In the genomic region with DNA sequence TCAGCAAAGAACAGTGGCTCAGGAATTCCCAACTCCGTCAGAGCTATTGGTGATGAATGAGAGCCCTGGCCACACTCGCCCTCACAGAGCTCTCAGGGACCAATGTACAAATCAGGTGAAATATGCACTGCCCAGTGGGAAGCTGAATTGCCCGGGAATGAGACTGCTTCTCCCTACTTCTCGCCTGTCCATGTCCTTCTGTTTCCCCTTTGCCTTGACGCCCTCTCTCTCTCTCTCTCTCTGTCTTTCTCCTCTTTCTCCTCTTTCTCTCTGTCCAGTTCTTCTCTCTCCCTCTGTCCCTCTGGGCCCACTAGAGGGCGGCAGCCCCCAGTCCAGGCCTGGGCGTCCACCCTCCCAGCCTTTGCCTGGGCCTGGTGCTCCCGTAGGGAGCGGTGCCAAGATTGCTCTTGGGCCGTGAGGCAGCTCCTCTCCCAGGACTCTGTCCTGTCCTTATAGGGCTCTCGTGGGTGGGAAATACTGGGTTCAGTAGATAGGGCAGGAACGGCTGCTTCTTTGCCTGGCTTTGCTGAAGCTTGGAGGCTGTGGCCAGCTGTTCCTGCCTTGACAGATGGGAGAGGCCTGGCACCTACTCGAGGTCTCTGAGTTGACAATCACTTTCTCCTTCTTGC, we compare ENCODE assay signal across 8 cellular contexts. TPM values are rescaled to one million over a fixed set of nuclear protein-coding genes. Genes with fewer than 3 reads are reported as not detected.
DNase-seq lines count a peak whose midpoint lies in the region; ATAC-seq and TF ChIP-seq lines count a peak whose summit lies in the region.

No MANE protein-coding gene starts in this region.

- 16 to 20% methylated on average over 13 of the region's 13 CpGs for WGBS in heart right ventricle, 2 donors

- ATAC-seq in heart right ventricle (peak; percentile 92 to 99 (median 96)), HG02840 (IDR thresholded peaks at IDR 0.05; ENCODE audit: low FRiP score, unreplicated experiment) (no peak), HG03520 (IDR thresholded peaks at IDR 0.05; ENCODE audit: unreplicated experiment) (no peak), HG02798 (IDR thresholded peaks at IDR 0.05; ENCODE audit: poor library complexity, unreplicated experiment) (no peak)

- peak overlapping the region; percentile 33 for H3K9ac ChIP-seq in adipocyte (ENCODE audit: low read length)

- no peaks in the 10 kb centered on the region for H3K27me3 ChIP-seq in MG63
- no peaks in the 10 kb centered on the region for H3K27me3 ChIP-seq in adipocyte (replicated peaks; ENCODE audit: control insufficient read depth, insufficient read depth, low read length)
- H3K27me3 ChIP-seq in heart right ventricle: no peaks in the 10 kb centered on the region

- intact Hi-C loops in heart right ventricle (cut with DNase I) (loop anchor here in 2 of 10 donors (2.0 to 5.0 kb wide), 3 partner anchors 32 to 263 kb away; no protein-coding TSS in a partner anchor), posterior vena cava (cut with DNase I) (no loop called here)

- DNase-seq in ELR (ENCODE audit: low read depth) (peak; percentile 85), MG63 (peak; percentile 82), adipocyte (ENCODE audit: low read depth) (peak; percentile 93), heart right ventricle (peak; percentile 85 to 87), posterior vena cava (ENCODE audit: low spot score) (peak; percentile 94)

- H3K27ac ChIP-seq in heart right ventricle: peak overlapping the region in 6 of 10 donors; percentile 31 to 58 (median 52)

- H3K4me3 ChIP-seq in MG63 (no peak overlapping the region), adipocyte (ENCODE audit: low read length) (no peak overlapping the region), heart right ventricle (no peak overlapping the region)

- H3K4me1 ChIP-seq in adipocyte (ENCODE audit: control insufficient read depth, insufficient read depth, low read length) (peaks cover 20% of the 10 kb centered on the region), heart right ventricle (peaks cover 3 to 29% (median 16%) of the 10 kb centered on the region in 9 donors)

- H3K9me3 ChIP-seq in MG63: no peaks in the 10 kb centered on the region
- no peaks in the 10 kb centered on the region for H3K9me3 ChIP-seq in adipocyte (ENCODE audit: control insufficient read depth, low read length)
- H3K9me3 ChIP-seq in heart right ventricle: no peaks in the 10 kb centered on the region

- H3K36me3 ChIP-seq in MG63 (no peaks in the 10 kb centered on the region), adipocyte (ENCODE audit: control insufficient read depth, insufficient read depth, low read length, severe bottlenecking) (no peaks in the 10 kb centered on the region), heart right ventricle (no peaks in the 10 kb centered on the region)

- TF ChIP-seq CTCF in heart right ventricle (IDR thresholded peaks at IDR 0.05): peak; percentile 67 to 92 (median 79)

RNA-seq across cellular contexts. Expression of a gene that starts 28.4 kb away (rescaled TPM):
- total RNA-seq in MG63 (2014; rRNA removed; shearing (Covaris generic); ENCODE audit: low replicate concordance): 26.1 and 27.2 TPM in 2 replicates
- total RNA-seq in heart right ventricle (10 to 100 TPM; 60.1 to 79.1 (median 69.1) TPM), posterior vena cava (10 to 100 TPM; 69.2 to 81.8 TPM)
- 10 to 100 TPM; 12.4 to 24.6 TPM for polyA plus RNA-seq in heart right ventricle

Comparison
In these comparisons a context has a peak if more than half of its experiments do, and no peak if none do; other contexts are left out.
1. ATAC-seq: peak in heart right ventricle (8 of 8); none in HG02840 (single experiment), HG03520 (single experiment) and HG02798 (single experiment).
2. Peak in every context shown above with its lines, with median percentiles within 50 percentile points of each other: DNase-seq.